8 cellular contexts compared by ENCODE assay signal in genomic region chr11:57324886-57325734, GRCh38.
A peak's percentile ranks its signal among the peaks of the same experiment; 100 is the strongest.
DNase-seq lines count a peak whose midpoint lies in the region; ATAC-seq and TF ChIP-seq lines count a peak whose summit lies in the region.

A gene with protein sequence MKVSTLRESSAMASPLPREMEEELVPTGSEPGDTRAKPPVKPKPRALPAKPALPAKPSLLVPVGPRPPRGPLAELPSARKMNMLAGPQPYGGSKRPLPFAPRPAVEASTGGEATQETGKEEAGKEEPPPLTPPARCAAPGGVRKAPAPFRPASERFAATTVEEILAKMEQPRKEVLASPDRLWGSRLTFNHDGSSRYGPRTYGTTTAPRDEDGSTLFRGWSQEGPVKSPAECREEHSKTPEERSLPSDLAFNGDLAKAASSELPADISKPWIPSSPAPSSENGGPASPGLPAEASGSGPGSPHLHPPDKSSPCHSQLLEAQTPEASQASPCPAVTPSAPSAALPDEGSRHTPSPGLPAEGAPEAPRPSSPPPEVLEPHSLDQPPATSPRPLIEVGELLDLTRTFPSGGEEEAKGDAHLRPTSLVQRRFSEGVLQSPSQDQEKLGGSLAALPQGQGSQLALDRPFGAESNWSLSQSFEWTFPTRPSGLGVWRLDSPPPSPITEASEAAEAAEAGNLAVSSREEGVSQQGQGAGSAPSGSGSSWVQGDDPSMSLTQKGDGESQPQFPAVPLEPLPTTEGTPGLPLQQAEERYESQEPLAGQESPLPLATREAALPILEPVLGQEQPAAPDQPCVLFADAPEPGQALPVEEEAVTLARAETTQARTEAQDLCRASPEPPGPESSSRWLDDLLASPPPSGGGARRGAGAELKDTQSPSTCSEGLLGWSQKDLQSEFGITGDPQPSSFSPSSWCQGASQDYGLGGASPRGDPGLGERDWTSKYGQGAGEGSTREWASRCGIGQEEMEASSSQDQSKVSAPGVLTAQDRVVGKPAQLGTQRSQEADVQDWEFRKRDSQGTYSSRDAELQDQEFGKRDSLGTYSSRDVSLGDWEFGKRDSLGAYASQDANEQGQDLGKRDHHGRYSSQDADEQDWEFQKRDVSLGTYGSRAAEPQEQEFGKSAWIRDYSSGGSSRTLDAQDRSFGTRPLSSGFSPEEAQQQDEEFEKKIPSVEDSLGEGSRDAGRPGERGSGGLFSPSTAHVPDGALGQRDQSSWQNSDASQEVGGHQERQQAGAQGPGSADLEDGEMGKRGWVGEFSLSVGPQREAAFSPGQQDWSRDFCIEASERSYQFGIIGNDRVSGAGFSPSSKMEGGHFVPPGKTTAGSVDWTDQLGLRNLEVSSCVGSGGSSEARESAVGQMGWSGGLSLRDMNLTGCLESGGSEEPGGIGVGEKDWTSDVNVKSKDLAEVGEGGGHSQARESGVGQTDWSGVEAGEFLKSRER (N-terminal part only) (minus strand): TSS chr11:57324952. CDS start chr11:57321885, 3,067 bp downstream.

- DNase-seq in AG10803 (ENCODE audit: low read depth): peak; percentile 97
- peak; percentile 94 to 98 for DNase-seq in NCI-H446 (lab: John Stamatoyannopoulos, UW)
- DNase-seq in activated CD4-positive, alpha-beta T cell treated with anti-CD3 and anti-CD28 coated beads for 1 hour: peak; percentile 83
- DNase-seq in cerebellar nuclear complex (lab: John Stamatoyannopoulos, UW): peak; percentile 32 to 84
- DNase-seq in islet precursor cell: peak; percentile 99
- peak; percentile 92 for DNase-seq in stimulated activated CD4-positive, alpha-beta T cell treated with anti-CD3 and anti-CD28 coated beads, Interleukin-12 subunit alpha, Interleukin-12 subunit beta, amount 100 ng/mL, for 4 hours

- ATAC-seq in GM19035 (IDR thresholded peaks at IDR 0.05; ENCODE audit: unreplicated experiment): peak; percentile 91
- ATAC-seq in HG03342 (IDR thresholded peaks at IDR 0.05; ENCODE audit: unreplicated experiment): peak; percentile 84

- peak within 1 kb of the TSS; percentile 98 for H3K4me3 ChIP-seq in AG10803 (ENCODE audit: low read length)

- peak; percentile 18; the same call in 1 of the 2 replicates for TF ChIP-seq CTCF in AG10803 (conservative IDR thresholded peaks at IDR 0.05; ENCODE audit: low read length)

Comparison
In these comparisons a context has a peak if more than half of its experiments do, and no peak if none do; other contexts are left out.
1. Peak in every context shown above with its lines: DNase-seq, ATAC-seq and H3K4me3 ChIP-seq.